Comparison of ENCODE assay signal across 8 cellular contexts in genomic region chr16:1474047-1474446, GRCh38. TPM values are rescaled to one million over a fixed set of nuclear protein-coding genes. Genes with fewer than 3 reads are reported as not detected.
DNase-seq lines count a peak whose midpoint lies in the region; ATAC-seq and TF ChIP-seq lines count a peak whose summit lies in the region.

No MANE protein-coding gene starts in this region.

- no peak for TF ChIP-seq CTCF in GM12864 (IDR thresholded peaks at IDR 0.05; ENCODE audit: low read depth, low read length, missing control alignments)
- TF ChIP-seq CTCF in fibroblast of mammary gland (conservative IDR thresholded peaks at IDR 0.05; ENCODE audit: control insufficient read depth, insufficient read depth, low read depth, low read length), result no peak

- no peaks in the 10 kb centered on the region for H3K36me3 ChIP-seq in SJCRH30

- no peaks in the 10 kb centered on the region for H3K27me3 ChIP-seq in SJCRH30

- H3K9me3 ChIP-seq in SJCRH30 (replicated peaks), result no peaks in the 10 kb centered on the region

- H3K4me1 ChIP-seq in SJCRH30, result no peaks in the 10 kb centered on the region

- ATAC-seq in HG03342 (IDR thresholded peaks at IDR 0.05; ENCODE audit: unreplicated experiment), result no peak

- H3K27ac ChIP-seq in SJCRH30, result no peak overlapping the region

- DNase-seq in GM12864 (ENCODE audit: low read depth) (no peak), SJCRH30 (no peak), fibroblast of mammary gland (ENCODE audit: low read depth) (no peak), renal cortical epithelial cell (ENCODE audit: low read depth) (peak; percentile 45), cerebellar nuclear complex (lab: John Stamatoyannopoulos, UW) (no peak), NCI-H146 treated with DMSO at 0.1 percent for 48 hours (lab: John Stamatoyannopoulos, UW; ENCODE audit: unreplicated experiment) (no peak), COLO668 (lab: John Stamatoyannopoulos, UW; ENCODE audit: unreplicated experiment) (no peak)

- peak overlapping the region; percentile 88 for H3K4me3 ChIP-seq in GM12864 (ENCODE audit: low read depth, low read length)
- peak overlapping the region; percentile 86 for H3K4me3 ChIP-seq in SJCRH30
- H3K4me3 ChIP-seq in fibroblast of mammary gland (ENCODE audit: control insufficient read depth, low read depth, low read length), result peak overlapping the region; percentile 59

RNA-seq across cellular contexts. Expression of gene CLCN7, which starts 0.8 kb away (rescaled TPM):
- 32.2 and 33.8 TPM in 2 replicates for total RNA-seq in SJCRH30 (2014; rRNA removed; shearing (Covaris generic))
- 43.6 and 79.8 TPM in 2 replicates for total RNA-seq in renal cortical epithelial cell

RNA-seq across cellular contexts. Expression of gene PTX4, which starts 14.7 kb away (rescaled TPM):
- total RNA-seq in SJCRH30 (2014; rRNA removed; shearing (Covaris generic)), result not detected in 2 replicates
- total RNA-seq in renal cortical epithelial cell, result not detected in 2 replicates

RNA-seq across cellular contexts. Expression of gene TELO2, which starts 19.1 kb away (rescaled TPM):
- 21.9 and 27.9 TPM in 2 replicates for total RNA-seq in SJCRH30 (2014; rRNA removed; shearing (Covaris generic))
- 11.1 and 19.8 TPM in 2 replicates for total RNA-seq in renal cortical epithelial cell

RNA-seq across cellular contexts. Expression of gene CCDC154, which starts 29.7 kb away (rescaled TPM):
- total RNA-seq in SJCRH30 (2014; rRNA removed; shearing (Covaris generic)), result 0.33 and 0.71 TPM in 2 replicates
- 0.25 TPM in 1 of 2 replicates, not detected in the other for total RNA-seq in renal cortical epithelial cell

RNA-seq across cellular contexts. Expression of gene PERCC1, which starts 43.2 kb away (rescaled TPM):
- total RNA-seq in SJCRH30 (2014; rRNA removed; shearing (Covaris generic)), result 111 and 114 TPM in 2 replicates
- total RNA-seq in renal cortical epithelial cell, result not detected in 2 replicates
